ENCODE assay signal across 8 cellular contexts in genomic region chr17:28643979-28644781, GRCh38. TPM values are rescaled to one million over a fixed set of nuclear protein-coding genes. Genes with fewer than 3 reads are reported as not detected.
DNase-seq lines count a peak whose midpoint lies in the region; ATAC-seq and TF ChIP-seq lines count a peak whose summit lies in the region.

No MANE protein-coding gene starts in this region.

- H3F3A ChIP-seq in SU-DHL-6 (ENCODE audit: insufficient read depth), result peaks cover 19% of the 10 kb centered on the region

- peaks cover 29% of the 10 kb centered on the region for H3K4me1 ChIP-seq in Karpas-422 (ENCODE audit: low read length)

- peaks cover 12% of the 10 kb centered on the region; the same call in 1 of the 2 replicates for H4K20me1 ChIP-seq in Karpas-422 (ENCODE audit: insufficient read depth, low read depth, low read length)
- H4K20me1 ChIP-seq in SU-DHL-6 (ENCODE audit: low read depth, low read length), result peaks cover 7% of the 10 kb centered on the region; the same call in 1 of the 2 replicates

- H3K36me3 ChIP-seq in Karpas-422 (ENCODE audit: insufficient read depth, low read length) (peaks cover 44% of the 10 kb centered on the region), SU-DHL-6 (ENCODE audit: low read length) (peaks cover 24% of the 10 kb centered on the region), kidney epithelial cell (ENCODE audit: control insufficient read depth, insufficient read depth, low read length) (peaks cover 3% of the 10 kb centered on the region)

- H3K36me3 Mint-ChIP-seq in CD14-positive monocyte (peaks cover 48 to 61% of the 10 kb centered on the region in 2 donors), chondrocyte (ENCODE audit: low read depth) (peaks cover 22% of the 10 kb centered on the region)

- peak; percentile 52 for DNase-seq in CD14-positive monocyte (ENCODE audit: low spot score)
- peak; percentile 87 for DNase-seq in Karpas-422
- no peak for DNase-seq in chondrocyte (ENCODE audit: low spot score)
- DNase-seq in kidney epithelial cell (ENCODE audit: low read depth), result no peak
- DNase-seq in stimulated activated CD4-positive, alpha-beta T cell treated with anti-CD3 and anti-CD28 coated beads, Interleukin-4, amount 100 ng/mL, for 24 hours, result peak; percentile 29

- H3K4me3 ChIP-seq in Karpas-422 (ENCODE audit: low read length) (peak overlapping the region; percentile 98), SU-DHL-6 (ENCODE audit: insufficient read depth, low read length, poor library complexity, severe bottlenecking) (peak overlapping the region; percentile 76), kidney epithelial cell (ENCODE audit: low read depth, low read length) (peak overlapping the region; percentile 84)

- no peak overlapping the region; the same call in 1 of the 2 replicates for H2AFZ ChIP-seq in Karpas-422 (ENCODE audit: low read length)
- H2AFZ ChIP-seq in SU-DHL-6 (ENCODE audit: low read depth, low read length, severe bottlenecking), result no peak overlapping the region

- peak overlapping the region; percentile 99 for H3K4me2 ChIP-seq in Karpas-422 (ENCODE audit: low read depth, low read length, poor library complexity, severe bottlenecking)
- peak overlapping the region; percentile 84 for H3K4me2 ChIP-seq in SU-DHL-6 (ENCODE audit: low read depth, low read length, poor library complexity, severe bottlenecking)

- H3K27ac Mint-ChIP-seq in CD14-positive monocyte (peak overlapping the region; percentile 91 to 98 (median 92)), chondrocyte (ENCODE audit: unreplicated experiment) (peak overlapping the region; percentile 90)

- intact Hi-C loops in CD14-positive monocyte (cut with micrococcal nuclease), result loop anchor here (2.0 to 10.0 kb wide), 2 partner anchors 19 to 71 kb away; partner anchors contain the start of genes PROCA1 (in 1 of the 2), RAB34 (in 1 of the 2), RPL23A (in 1 of the 2) and SUPT6H (in 1 of the 2)

- H3K4me3 Mint-ChIP-seq in CD14-positive monocyte, result peak overlapping the region; percentile 80 to 97
- H3K4me3 Mint-ChIP-seq in chondrocyte (ENCODE audit: unreplicated experiment), result peak overlapping the region; percentile 79

- H3K27me3 ChIP-seq in Karpas-422 (ENCODE audit: low read length) (no peaks in the 10 kb centered on the region), SU-DHL-6 (ENCODE audit: low read length) (no peaks in the 10 kb centered on the region), kidney epithelial cell (ENCODE audit: control insufficient read depth, insufficient read depth, low read length) (no peaks in the 10 kb centered on the region)

- H3K27me3 Mint-ChIP-seq in CD14-positive monocyte (ENCODE audit: low read depth in 3 of 3), result peaks cover 0 to 4% (median 0%) of the 10 kb centered on the region in 3 donors
- H3K27me3 Mint-ChIP-seq in chondrocyte (ENCODE audit: low read depth), result no peaks in the 10 kb centered on the region

- peaks cover 50% of the 10 kb centered on the region for H3K79me2 ChIP-seq in Karpas-422 (ENCODE audit: low read length)
- peaks cover 34% of the 10 kb centered on the region for H3K79me2 ChIP-seq in SU-DHL-6 (ENCODE audit: insufficient read depth, low read length)

- H3K9me2 ChIP-seq in Karpas-422 (replicated peaks; ENCODE audit: insufficient read depth, low read length) (no peaks in the 10 kb centered on the region), SU-DHL-6 (replicated peaks; ENCODE audit: insufficient read depth, low read length) (no peaks in the 10 kb centered on the region)

- TF ChIP-seq CTCF in CD14-positive monocyte (IDR thresholded peaks at IDR 0.05) (peak; percentile 77), SU-DHL-6 (IDR thresholded peaks at IDR 0.05; ENCODE audit: insufficient read depth, low read length, poor library complexity, severe bottlenecking) (no peak), chondrocyte (IDR thresholded peaks at IDR 0.05) (peak; percentile 74), kidney epithelial cell (IDR thresholded peaks at IDR 0.05; ENCODE audit: insufficient read depth, low read length, poor library complexity, severe bottlenecking) (peak; percentile 63)

- H3K4me1 Mint-ChIP-seq in CD14-positive monocyte (peaks cover 31% of the 10 kb centered on the region), chondrocyte (ENCODE audit: low read depth) (peaks cover 36% of the 10 kb centered on the region)

- H3K9me3 ChIP-seq in Karpas-422 (ENCODE audit: low read length) (no peaks in the 10 kb centered on the region), SU-DHL-6 (ENCODE audit: insufficient read depth, low read length) (no peaks in the 10 kb centered on the region)

- H3K9me3 Mint-ChIP-seq in CD14-positive monocyte (peaks cover 0 to 2% (median 0%) of the 10 kb centered on the region in 7 donors), chondrocyte (ENCODE audit: low read depth) (no peaks in the 10 kb centered on the region)

- peak overlapping the region; percentile 97 for H3K9ac ChIP-seq in Karpas-422 (ENCODE audit: low read length)
- H3K9ac ChIP-seq in SU-DHL-6 (ENCODE audit: low read length), result peak overlapping the region; percentile 85

- H3K27ac ChIP-seq in Karpas-422 (ENCODE audit: low read length) (peak overlapping the region; percentile 74), SU-DHL-6 (ENCODE audit: low read depth, low read length) (peak overlapping the region; percentile 66)

- peak; percentile 29 for ATAC-seq in GM18907 (IDR thresholded peaks at IDR 0.05; ENCODE audit: unreplicated experiment)
- ATAC-seq in GM19324 (IDR thresholded peaks at IDR 0.05; ENCODE audit: low FRiP score, unreplicated experiment), result no peak

RNA-seq across cellular contexts. Expression of gene BLTP2, which starts 0.8 kb away (rescaled TPM):
- 10 to 100 TPM; 46.8 to 53.2 TPM for polyA plus RNA-seq in CD14-positive monocyte
- 133 and 152 TPM in 2 replicates for total RNA-seq in Karpas-422 (2014; rRNA removed; shearing (Covaris generic); ENCODE audit: low replicate concordance)
- total RNA-seq in chondrocyte (112 to 158 TPM (median 114 TPM) in 3 replicates), kidney epithelial cell (116 and 124 TPM in 2 replicates)

RNA-seq across cellular contexts. Expression of gene SDF2, which starts 17.5 kb away (rescaled TPM):
- polyA plus RNA-seq in CD14-positive monocyte, result 100 to 1,000 TPM in 1 of 2 donors, 10 to 100 TPM in 1; 84.5 to 103 TPM
- total RNA-seq in Karpas-422 (2014; rRNA removed; shearing (Covaris generic); ENCODE audit: low replicate concordance), result 32.3 and 39.7 TPM in 2 replicates
- total RNA-seq in chondrocyte (53.6 to 58.2 TPM (median 57.8 TPM) in 3 replicates), kidney epithelial cell (41.2 and 65.1 TPM in 2 replicates)

RNA-seq across cellular contexts. Expression of gene SUPT6H, which starts 17.8 kb away (rescaled TPM):
- 1 to 10 TPM; 3.8 to 7.8 TPM for polyA plus RNA-seq in CD14-positive monocyte
- 91.5 and 109 TPM in 2 replicates for total RNA-seq in Karpas-422 (2014; rRNA removed; shearing (Covaris generic); ENCODE audit: low replicate concordance)
- total RNA-seq in chondrocyte (63.5 to 81.5 TPM (median 63.9 TPM) in 3 replicates), kidney epithelial cell (36.7 and 52.9 TPM in 2 replicates)

RNA-seq across cellular contexts. Expression of gene RSKR, which starts 30.2 kb away (rescaled TPM):
- polyA plus RNA-seq in CD14-positive monocyte, result not detected
- 25.5 and 33.5 TPM in 2 replicates for total RNA-seq in Karpas-422 (2014; rRNA removed; shearing (Covaris generic); ENCODE audit: low replicate concordance)
- total RNA-seq in chondrocyte (4.7 to 9.0 TPM (median 6.4 TPM) in 3 replicates), kidney epithelial cell (2.3 and 12.2 TPM in 2 replicates)

RNA-seq across cellular contexts. Expression of gene SPAG5, which starts 45.4 kb away (rescaled TPM):
- not detected for polyA plus RNA-seq in CD14-positive monocyte
- 51.0 and 58.1 TPM in 2 replicates for total RNA-seq in Karpas-422 (2014; rRNA removed; shearing (Covaris generic); ENCODE audit: low replicate concordance)
- total RNA-seq in chondrocyte (10.3 to 20.3 TPM (median 12.9 TPM) in 3 replicates), kidney epithelial cell (8.4 and 9.7 TPM in 2 replicates)

Comparison
In these comparisons a context has a peak if more than half of its experiments do, and no peak if none do; other contexts are left out.
1. DNase-seq: peak in CD14-positive monocyte (single experiment), Karpas-422 (single experiment) and stimulated activated CD4-positive, alpha-beta T cell treated with anti-CD3 and anti-CD28 coated beads, Interleukin-4, amount 100 ng/mL, for 24 hours (single experiment); none in chondrocyte (single experiment) and kidney epithelial cell (single experiment).
2. Peak in every context shown above with its lines, with median percentiles within 50 percentile points of each other: H3K4me3 ChIP-seq.